10 cellular contexts compared by ENCODE assay signal in the genomic region with DNA sequence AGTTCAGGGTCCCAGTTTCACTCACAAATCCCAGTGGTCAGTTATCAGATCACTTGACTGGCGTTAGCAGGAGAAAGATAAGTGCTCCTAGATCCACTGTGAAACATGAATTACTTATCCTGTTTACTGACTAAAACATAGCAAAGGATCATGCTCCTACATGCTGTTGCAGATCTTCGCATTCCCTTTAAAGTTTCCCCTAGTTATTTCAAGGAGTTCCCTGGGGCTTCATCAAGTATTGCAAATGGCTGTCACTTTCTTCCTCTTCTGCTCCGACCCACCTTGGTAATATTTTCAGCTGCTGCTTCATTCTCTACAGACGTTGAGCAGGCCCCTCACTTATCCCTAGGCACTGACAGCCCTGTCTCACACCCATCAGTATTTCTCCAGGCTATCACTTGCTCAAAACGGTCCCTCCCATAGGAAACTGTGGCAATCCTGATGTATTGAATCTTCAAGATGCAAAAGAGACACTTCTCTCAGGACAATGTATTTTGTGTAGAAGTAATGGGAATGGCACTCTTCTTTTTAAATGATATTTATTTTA.
DNase-seq lines count a peak whose midpoint lies in the region; ATAC-seq, FAIRE-seq and TF ChIP-seq lines count a peak whose summit lies in the region.
"Had no signal": no experiment of that assay in that cellular context is flagged by ENCODE, and none has a peak within 500 bp of the region (broad histone marks: within the 10 kb centered on the region; RNA-seq: fewer than 3 reads in every experiment).

No MANE protein-coding gene starts in this region.

- peak overlapping the region; percentile 74 for H2AFZ ChIP-seq in IMR-90 (replicated peaks; ENCODE audit: low read length, poor library complexity)

- H2BK20ac ChIP-seq in IMR-90 (ENCODE audit: low read depth, low read length) = peak overlapping the region; percentile 97

- H3K79me1 ChIP-seq in IMR-90 (ENCODE audit: low read depth in 1 of 2, low read length in 2 of 2) = peaks cover 0 to 8% of the 10 kb centered on the region in 2 experiments; a peak in 2 of 4 replicates

- no peaks in the 10 kb centered on the region for H3K9me3 ChIP-seq in CD4-positive, alpha-beta T cell (ENCODE audit: control insufficient read depth, low read length)
- H3K9me3 ChIP-seq in IMR-90 (ENCODE audit: control insufficient read depth, insufficient read depth, low read length) (no peaks in the 10 kb centered on the region), small intestine (ENCODE audit: control insufficient read depth, low read depth) (no peaks in the 10 kb centered on the region)
- H3K9me3 ChIP-seq: MG63 had no signal

- H3K4me3 Mint-ChIP-seq in CD4-positive, alpha-beta T cell = no peak overlapping the region
- no peak overlapping the region for H3K4me3 Mint-ChIP-seq in osteocyte (ENCODE audit: unreplicated experiment)

- peak; percentile 84 for FAIRE-seq in bronchial epithelial cell (lab: Jason Lieb, UNC)
- no peak for FAIRE-seq in small intestine (lab: Jason Lieb, UNC)

- peak overlapping the region; percentile 55 to 96 for H4K8ac ChIP-seq in IMR-90 (ENCODE audit: low read depth in 2 of 2, low read length in 2 of 2)

- peak overlapping the region; percentile 96 for H3K18ac ChIP-seq in IMR-90 (ENCODE audit: low read depth, low read length)

- no peaks in the 10 kb centered on the region for H3K9me3 Mint-ChIP-seq in CD4-positive, alpha-beta T cell
- H3K9me3 Mint-ChIP-seq in osteocyte (ENCODE audit: unreplicated experiment) = no peaks in the 10 kb centered on the region

- H3K27me3 ChIP-seq in CD4-positive, alpha-beta T cell (ENCODE audit: control insufficient read depth, insufficient read depth, low read length) = no peaks in the 10 kb centered on the region
- H3K27me3 ChIP-seq in IMR-90 (ENCODE audit: control insufficient read depth, insufficient read depth, low read length) (no peaks in the 10 kb centered on the region), bronchial epithelial cell (ENCODE audit: control insufficient read depth, insufficient read depth, low read length) (no peaks in the 10 kb centered on the region), small intestine (ENCODE audit: control insufficient read depth in 2 of 2, insufficient read depth in 2 of 2, low read length in 2 of 2) (no peaks in the 10 kb centered on the region)
- H3K27me3 ChIP-seq: MG63 had no signal

- 68% methylated on average over 3 of the region's 5 CpGs; no CpG with 5 or more reads in 1 of the 2 experiments for WGBS in IMR-90 (ENCODE audit: extremely low coverage in 2 of 2, insufficient read length in 1 of 2), 2 experiments
- WGBS in small intestine, 3 donors = 76 to 86% (median 85%) methylated on average over 5 of the region's 5 CpGs

- peaks cover 5% of the 10 kb centered on the region for H3K9me1 ChIP-seq in IMR-90 (ENCODE audit: insufficient read depth, low read length)

- peaks cover 88% of the 10 kb centered on the region for H3K4me1 Mint-ChIP-seq in CD4-positive, alpha-beta T cell (ENCODE audit: low read depth)
- H3K4me1 Mint-ChIP-seq in osteocyte (ENCODE audit: unreplicated experiment) = peaks cover 38% of the 10 kb centered on the region

- in situ Hi-C loops in IMR-90 (cut with MboI; ENCODE audit: low sequenced_read_pairs) = no loop called here

- H3K4me3 ChIP-seq in IMR-90 (ENCODE audit: insufficient read depth, low read depth, low read length) (no peak overlapping the region), bronchial epithelial cell (ENCODE audit: low read depth, low read length) (no peak overlapping the region), small intestine (ENCODE audit: low read depth in 1 of 2, low read length in 2 of 2) (no peak overlapping the region)
- H3K4me3 ChIP-seq: MG63 had no signal

- 0 out of 2 replicates have a peak, but pooled peaks cover 2% of the 10 kb centered on the region for H3K36me3 ChIP-seq in IMR-90 (ENCODE audit: control insufficient read depth, insufficient read depth, low read length)
- H3K36me3 ChIP-seq in bronchial epithelial cell (ENCODE audit: control insufficient read depth, insufficient read depth, low read length) = no peaks in the 10 kb centered on the region
- no peaks in the 10 kb centered on the region for H3K36me3 ChIP-seq in small intestine (ENCODE audit: control insufficient read depth in 2 of 2, insufficient read depth in 2 of 2, low read length in 2 of 2)
- H3K36me3 ChIP-seq: MG63 had no signal

- peak overlapping the region; percentile 69; the same call in 2 of the 3 replicates for H2BK15ac ChIP-seq in IMR-90 (ENCODE audit: low read depth, low read length)

- H3K27ac ChIP-seq in CD4-positive, alpha-beta T cell (ENCODE audit: low read depth, low read length) = no peak overlapping the region
- peak overlapping the region; percentile 98 for H3K27ac ChIP-seq in IMR-90 (ENCODE audit: insufficient read depth, low read length)
- no peak overlapping the region for H3K27ac ChIP-seq in small intestine (ENCODE audit: low read depth in 1 of 2, low read length in 1 of 2)

- H2BK120ac ChIP-seq in IMR-90 (ENCODE audit: low read depth, low read length) = peak overlapping the region; percentile 99

- peak overlapping the region; percentile 84 for H3K27ac Mint-ChIP-seq in CD4-positive, alpha-beta T cell
- peak overlapping the region; percentile 89 for H3K27ac Mint-ChIP-seq in osteocyte (ENCODE audit: unreplicated experiment)

- peak overlapping the region; percentile 89 for H2BK5ac ChIP-seq in IMR-90 (ENCODE audit: low read depth, low read length, poor library complexity, severe bottlenecking)

- H3K36me3 Mint-ChIP-seq in CD4-positive, alpha-beta T cell (ENCODE audit: low read depth) = peaks cover 59% of the 10 kb centered on the region
- H3K36me3 Mint-ChIP-seq in osteocyte (ENCODE audit: unreplicated experiment) = no peaks in the 10 kb centered on the region

- CTCF ChIA-PET in CD4-positive, alpha-beta T cell (lab: Charles Lee) = interaction anchor here (2.3 kb wide), 1 partner anchor 24 kb away, joined by 9 read pairs; no protein-coding TSS in a partner anchor
- CTCF ChIA-PET in IMR-90 (lab: Yijun Ruan, JAX) = interaction anchor here (1.2 kb wide), 1 partner anchor 27 kb away, joined by 3 read pairs; no protein-coding TSS in a partner anchor

- TF ChIP-seq CTCF in CD4-positive, alpha-beta T cell (IDR thresholded peaks at IDR 0.05) = no peak
- TF ChIP-seq CTCF in IMR-90 (conservative IDR thresholded peaks at IDR 0.05; ENCODE audit: low read depth, low read length) = no peak
- TF ChIP-seq CTCF in bronchial epithelial cell (IDR thresholded peaks at IDR 0.05; ENCODE audit: insufficient read depth, low read length, severe bottlenecking) = no peak
- TF ChIP-seq CTCF in osteocyte (IDR thresholded peaks at IDR 0.05) = no peak

- intact Hi-C loops in CD4-positive, alpha-beta T cell (cut with DNase I, micrococcal nuclease) = no loop called here
- intact Hi-C loops in IMR-90 (cut with micrococcal nuclease) = no loop called here

- no peak for TF ChIP-seq RAD21 in IMR-90 (IDR thresholded peaks at IDR 0.05; ENCODE audit: low read length)

- no peaks in the 10 kb centered on the region for H4K20me1 ChIP-seq in IMR-90 (ENCODE audit: insufficient read depth, low read length)

- H3K4me2 ChIP-seq in IMR-90 (ENCODE audit: low read depth, low read length) = no peak overlapping the region; the same call in 1 of the 2 replicates

- ATAC-seq in CD4-positive, alpha-beta T cell (ENCODE audit: poor library complexity) = no peak
- ATAC-seq in IMR-90 (ENCODE audit: low read depth) (peak; percentile 8; the same call in 1 of the 2 replicates), GM18873 (IDR thresholded peaks at IDR 0.05; ENCODE audit: low FRiP score, unreplicated experiment) (no peak)

- H3K9ac ChIP-seq in IMR-90 (ENCODE audit: low read depth, low read length) = peak overlapping the region; percentile 76; the same call in 1 of the 2 replicates

- no peaks in the 10 kb centered on the region for H3K27me3 Mint-ChIP-seq in CD4-positive, alpha-beta T cell
- H3K27me3 Mint-ChIP-seq in osteocyte (ENCODE audit: unreplicated experiment) = no peaks in the 10 kb centered on the region

- H2AK9ac ChIP-seq in IMR-90 (replicated peaks; ENCODE audit: low read depth, low read length, poor library complexity) = peak overlapping the region; percentile 30

- dilution Hi-C loops in IMR-90 (cut with HindIII; ENCODE audit: low sequenced_read_pairs, unreplicated experiment) = no loop called here

- H3K23ac ChIP-seq in IMR-90 (ENCODE audit: low read depth, low read length) = peak overlapping the region; percentile 96

- peak overlapping the region; percentile 96 for H4K5ac ChIP-seq in IMR-90 (ENCODE audit: low read depth, low read length)

- peaks cover 9% of the 10 kb centered on the region for H3K4me1 ChIP-seq in IMR-90 (ENCODE audit: control insufficient read depth, insufficient read depth, low read length)
- H3K4me1 ChIP-seq in small intestine (ENCODE audit: control insufficient read depth in 2 of 2, insufficient read depth in 1 of 2, low read depth in 1 of 2, low read length in 1 of 2) = no peaks in the 10 kb centered on the region

- H2AK5ac ChIP-seq in IMR-90 (ENCODE audit: low read depth, low read length) = peak overlapping the region; percentile 99

- peak overlapping the region; percentile 91 for H3K14ac ChIP-seq in IMR-90 (replicated peaks; ENCODE audit: low read depth, low read length)

- H3K56ac ChIP-seq in IMR-90 (ENCODE audit: extremely low read depth, insufficient read depth, low read length) = peak overlapping the region; percentile 65

- POLR2A ChIA-PET in CD4-positive, alpha-beta T cell (lab: Charles Lee) = interaction anchor here (1.2 to 2.8 kb wide), 6 partner anchors 8 to 187 kb away, joined by 3 to 21 read pairs (median 12); no protein-coding TSS in a partner anchor
- POLR2A ChIA-PET in IMR-90 (lab: Charles Lee; ENCODE audit: unreplicated experiment) = no interaction called here

- DNase-seq in CD4-positive, alpha-beta T cell = no peak
- no peak for DNase-seq in IMR-90
- peak; percentile 68 for DNase-seq in bronchial epithelial cell (ENCODE audit: low read depth)
- no peak for DNase-seq in osteocyte (ENCODE audit: extremely low spot score, unreplicated experiment)
- no peak for DNase-seq in stimulated activated CD4-positive, alpha-beta T cell treated with anti-CD3 and anti-CD28 coated beads, Interleukin-12 subunit alpha, Interleukin-12 subunit beta, amount 100 ng/mL, for 4 hours
- DNase-seq in small intestine = no peak
- DNase-seq: NCI-H2171 treated with DMSO at 0.1 percent for 48 hours; stimulated activated naive CD4-positive, alpha-beta T cell treated with Interleukin-2 at 50 U/mL for 16 hours had no signal

- H3K4ac ChIP-seq in IMR-90 (ENCODE audit: low read depth, low read length) = peak overlapping the region; percentile 99

- H4K91ac ChIP-seq in IMR-90 (ENCODE audit: insufficient read depth, low read depth, low read length) = peak overlapping the region; percentile 96

- no TSS peak for BruUV-seq in IMR-90 (replicated peaks; lab: Mats Ljungman, UMichigan)

- no peak for TF ChIP-seq POLR2A in IMR-90 (IDR thresholded peaks at IDR 0.05; ENCODE audit: low read depth, low read length)

TF ChIP-seq in IMR-90, 13 proteins besides CTCF, POLR2A, EP300 and RAD21 (continues in another document):
- no peak for TF ChIP-seq SMC3 (IDR thresholded peaks at IDR 0.05; ENCODE audit: low read depth, low read length)
- TF ChIP-seq MAZ (IDR thresholded peaks at IDR 0.05; ENCODE audit: borderline replicate concordance, low read depth, low read length) = no peak
